In genomic region chr1:119380983-119381662, GRCh38 we compare ENCODE assay signal across 27 cellular contexts. TPM values are rescaled to one million over a fixed set of nuclear protein-coding genes. Genes with fewer than 3 reads are reported as not detected.
DNase-seq lines count a peak whose midpoint lies in the region; ATAC-seq, FAIRE-seq and TF ChIP-seq lines count a peak whose summit lies in the region.
"Had no signal": no experiment of that assay in that cellular context is flagged by ENCODE, and none has a peak within 500 bp of the region (broad histone marks: within the 10 kb centered on the region; RNA-seq: fewer than 3 reads in every experiment).

No MANE protein-coding gene starts in this region.

- ATAC-seq in HepG2 (no peak), esophagus mucosa (peak; percentile 35), left lobe of liver (peak; percentile 32)
- ATAC-seq: A549, GM23338, HCT116 had no signal

- DNase-seq in HepG2 (ENCODE audit: low spot score) (no peak), left lobe of liver (ENCODE audit: low spot score) (peak; percentile 52), vagina (ENCODE audit: extremely low spot score in 2 of 2) (peak; percentile 27 to 43), dorsolateral prefrontal cortex (no peak), NCI-H1092 treated with DMSO at 0.1 percent for 48 hours (lab: John Stamatoyannopoulos, UW) (no peak), NCI-H2227 treated with DMSO at 0.1 percent for 48 hours (lab: John Stamatoyannopoulos, UW) (no peak)
- DNase-seq: 8988T; ACHN; C1 segment of cervical spinal cord; Calu3; CD4-positive, alpha-beta memory T cell; COR-L47; DMS53; DMS79 treated with DMSO at 0.1 percent for 48 hours; GF-D8; H9 had no signal

- H3K9me3 ChIP-seq in liver (ENCODE audit: control insufficient read depth in 4 of 4, low read length in 3 of 4): no peaks in the 10 kb centered on the region
- H3K9me3 ChIP-seq in HepG2 (ENCODE audit: low read length): no peaks in the 10 kb centered on the region
- no peaks in the 10 kb centered on the region for H3K9me3 ChIP-seq in vagina
- H3K9me3 ChIP-seq: A549 had no signal

- peak overlapping the region; percentile 53 to 71 (median 64) for H3K4me3 ChIP-seq in liver (ENCODE audit: low read depth in 1 of 3, low read length in 3 of 3)
- H3K4me3 ChIP-seq in HepG2 (replicated peaks in 1 of 3; ENCODE audit: insufficient read depth in 1 of 3, low read depth in 2 of 3, low read length in 3 of 3): no peak overlapping the region
- H3K4me3 ChIP-seq in vagina: no peak overlapping the region
- no peak overlapping the region for H3K4me3 ChIP-seq in dorsolateral prefrontal cortex
- H3K4me3 ChIP-seq: A549, GM23338 had no signal

- TF ChIP-seq EP300 in HepG2 (IDR thresholded peaks at IDR 0.05; ENCODE audit: low read depth in 2 of 2, low read length in 2 of 2): no peak
- TF ChIP-seq EP300 in HepG2 (CRISPR knock-in tag; IDR thresholded peaks at IDR 0.05; ENCODE audit: borderline replicate concordance): no peak

- no peaks in the 10 kb centered on the region for H4K20me1 ChIP-seq in HepG2 (ENCODE audit: insufficient read depth, low read length)

- no peak for TF ChIP-seq RAD21 in liver (IDR thresholded peaks at IDR 0.05)
- TF ChIP-seq RAD21 in HepG2 (CRISPR knock-in tag; IDR thresholded peaks at IDR 0.05): no peak

- no peak for FAIRE-seq in HepG2 (lab: Jason Lieb, UNC)
- FAIRE-seq: A549, GM12891, GM18507 had no signal

- no peaks in the 10 kb centered on the region for H3K79me2 ChIP-seq in HepG2 (ENCODE audit: insufficient read depth, low read length)

- H3K27me3 ChIP-seq in liver (ENCODE audit: control insufficient read depth in 4 of 4, insufficient read depth in 4 of 4, low read length in 3 of 4) (no peaks in the 10 kb centered on the region), HepG2 (ENCODE audit: control insufficient read depth in 1 of 2, insufficient read depth in 2 of 2, low read length in 2 of 2) (no peaks in the 10 kb centered on the region), vagina (no peaks in the 10 kb centered on the region), dorsolateral prefrontal cortex (no peaks in the 10 kb centered on the region)

- no TSS peak for BruUV-seq in HepG2 (replicated peaks; lab: Mats Ljungman, UMichigan)

- in situ Hi-C loops in HepG2 (cut with HindIII; ENCODE audit: extremely low pct_ligation_motif_present, low pct_unique_long_range_greater_than_20kb): no loop called here

- intact Hi-C loops in HepG2 (cut with micrococcal nuclease; ENCODE audit: unreplicated experiment) (no loop called here), vagina (cut with DNase I) (no loop called here), dorsolateral prefrontal cortex (cut with DNase I) (no loop called here)

- H2AFZ ChIP-seq in HepG2 (ENCODE audit: low read length): no peak overlapping the region
- H2AFZ ChIP-seq: GM23338 had no signal

- 36% methylated on average over 5 of the region's 5 CpGs for WGBS in liver
- WGBS in HepG2 (ENCODE audit: low lambda C conversion rate): 73% methylated on average over 5 of the region's 5 CpGs

- peaks cover 10 to 94% (median 66%) of the 10 kb centered on the region in 4 donors for H3K4me1 ChIP-seq in liver (ENCODE audit: control insufficient read depth in 4 of 4, insufficient read depth in 4 of 4, low read length in 3 of 4)
- peaks cover 22% of the 10 kb centered on the region for H3K4me1 ChIP-seq in HepG2 (ENCODE audit: insufficient read depth, low read length)
- no peaks in the 10 kb centered on the region for H3K4me1 ChIP-seq in vagina
- H3K4me1 ChIP-seq: A549 had no signal

- H3K4me2 ChIP-seq in HepG2 (ENCODE audit: low read depth, low read length): no peak overlapping the region
- H3K4me2 ChIP-seq: A549, GM23338 had no signal

- POLR2A ChIA-PET in HepG2 (lab: Yijun Ruan, JAX): no interaction called here

- TF ChIP-seq CTCF in liver (IDR thresholded peaks at IDR 0.05; ENCODE audit: low read depth, low read length, missing input control) (no peak), HepG2 (CRISPR knock-in tag; IDR thresholded peaks at IDR 0.05) (no peak), vagina (IDR thresholded peaks at IDR 0.05) (no peak), dorsolateral prefrontal cortex (IDR thresholded peaks at IDR 0.05 in 54 of 56, conservative IDR thresholded peaks at IDR 0.05 in 2 of 56; ENCODE audit: low read depth in 1 of 56, partially characterized antibody in 56 of 56) (no peak)

- CTCF ChIA-PET in HepG2 (lab: Yijun Ruan, JAX; ENCODE audit: low intra/inter-chr PET ratio, low total read pairs): no interaction called here

- TF ChIP-seq POLR2A in HepG2 (IDR thresholded peaks at IDR 0.05; ENCODE audit: insufficient read depth in 1 of 2, low read depth in 2 of 2, low read length in 2 of 2): no peak
- no peak for TF ChIP-seq POLR2A in vagina (IDR thresholded peaks at IDR 0.05)

- H3K27ac ChIP-seq in liver (ENCODE audit: low read depth in 1 of 2, low read length in 2 of 2) (peak overlapping the region; percentile 44 to 69), HepG2 (ENCODE audit: extremely low read length, insufficient read depth, low read length) (no peak overlapping the region), vagina (no peak overlapping the region), dorsolateral prefrontal cortex (no peak overlapping the region)
- H3K27ac ChIP-seq: A549 had no signal

- H3K9ac ChIP-seq in liver (ENCODE audit: low read depth in 1 of 2, low read length in 2 of 2) (peak overlapping the region in 1 of 2 donors; percentile 36), HepG2 (ENCODE audit: insufficient read depth, low read depth, low read length) (no peak overlapping the region)

- H3K36me3 ChIP-seq in liver (ENCODE audit: control insufficient read depth in 4 of 4, insufficient read depth in 3 of 4, low read depth in 1 of 4, low read length in 3 of 4) (peaks cover 0 to 25% (median 16%) of the 10 kb centered on the region in 4 donors), HepG2 (replicated peaks in 1 of 2; ENCODE audit: control insufficient read depth in 1 of 2, insufficient read depth in 2 of 2, low read length in 2 of 2) (no peaks in the 10 kb centered on the region), vagina (no peaks in the 10 kb centered on the region)

RNA-seq across cellular contexts. Expression of gene HAO2, which starts 12.5 kb away (rescaled TPM):
- total RNA-seq in liver (100 to 1,000 TPM in 1 of 2 donors, 1 to 10 TPM in 1; 8.2 to 377 TPM), HepG2 (2016; rRNA removed; fragmentation: Illumina TruSeq; extraction: Trizol) (0.09 TPM in 1 of 2 replicates, not detected in the other), esophagus mucosa (not detected), left lobe of liver (206 TPM), vagina (not detected), dorsolateral prefrontal cortex (under 1 TPM in 6 of 120 experiments, not detected in 114; 0.32 to 0.90 (median 0.62) TPM)
- polyA plus RNA-seq in liver (100 to 1,000 TPM in 1 of 2 donors, 10 to 100 TPM in 1; 64.1 to 236 TPM), HepG2 (2011; rRNA removed) (0.05 and 0.08 TPM in 2 replicates)
- not detected in 2 replicates for total RNA-seq in HepG2 (2016; cell fraction: cytosol; rRNA removed; fragmentation: Illumina TruSeq; extraction: Trizol; ENCODE audit: low read depth)
- total RNA-seq in HepG2 (2016; cell fraction: insoluble cytoplasmic fraction; rRNA removed; fragmentation: Illumina TruSeq; extraction: Trizol): 0.15 TPM in 1 of 2 replicates, not detected in the other
- 0.28 TPM in 1 of 2 replicates, not detected in the other for total RNA-seq in HepG2 (2016; cell fraction: membrane; rRNA removed; fragmentation: Illumina TruSeq; extraction: Trizol)
- 0.34 and 0.40 TPM in 2 replicates for total RNA-seq in HepG2 (2016; cell fraction: nucleus; rRNA removed; fragmentation: Illumina TruSeq; extraction: Trizol)
- 0.03 and 0.08 TPM in 2 replicates for polyA plus RNA-seq in HepG2 (2011; cell fraction: cytosol; rRNA removed)
- 0.90 and 0.96 TPM in 2 replicates for polyA plus RNA-seq in HepG2 (2011; cell fraction: nucleus; rRNA removed)
- 0.19 and 0.42 TPM in 2 replicates for polyA plus RNA-seq in HepG2 (2012)
- not detected in 2 replicates for polyA plus RNA-seq in HepG2 (2016; cell fraction: cytosol; fragmentation: Illumina TruSeq; extraction: Trizol; ENCODE audit: low read depth)
- not detected in 2 replicates for polyA plus RNA-seq in HepG2 (2016; cell fraction: insoluble cytoplasmic fraction; fragmentation: Illumina TruSeq; extraction: Trizol; ENCODE audit: low read depth)
- polyA plus RNA-seq in HepG2 (2016; cell fraction: membrane; fragmentation: Illumina TruSeq; extraction: Trizol; ENCODE audit: low read depth): not detected in 2 replicates
- 0.27 TPM in 1 of 2 replicates, not detected in the other for polyA plus RNA-seq in HepG2 (2016; cell fraction: nucleus; fragmentation: Illumina TruSeq; extraction: Trizol; ENCODE audit: insufficient read depth, low read depth)
- 0.48 TPM in 1 of 2 replicates, not detected in the other for polyA minus RNA-seq in HepG2 (2011; rRNA and poly(A)+ RNA removed; ENCODE audit: low replicate concordance)
- polyA minus RNA-seq in HepG2 (2011; cell fraction: cytosol; rRNA and poly(A)+ RNA removed): not detected in 2 replicates
- 0.87 and 0.90 TPM in 2 replicates for polyA minus RNA-seq in HepG2 (2011; cell fraction: nucleus; rRNA and poly(A)+ RNA removed)
- total RNA-seq: Calu3; CD4-positive, alpha-beta memory T cell; Daoy; G401; GM23338; H4 had no signal
- polyA plus RNA-seq: BJ; CD4-positive, alpha-beta memory T cell; GM23338 had no signal

RNA-seq across cellular contexts. Expression of gene HSD3B2, which starts 33.8 kb away (rescaled TPM):
- total RNA-seq in liver: under 1 TPM in 1 of 2 donors, not detected in 1; 0.25 TPM
- under 1 TPM; 0.14 to 0.18 TPM for polyA plus RNA-seq in liver
- not detected in 2 replicates for total RNA-seq in HepG2 (2016; rRNA removed; fragmentation: Illumina TruSeq; extraction: Trizol)
- not detected in 2 replicates for total RNA-seq in HepG2 (2016; cell fraction: cytosol; rRNA removed; fragmentation: Illumina TruSeq; extraction: Trizol; ENCODE audit: low read depth)
- not detected in 2 replicates for total RNA-seq in HepG2 (2016; cell fraction: insoluble cytoplasmic fraction; rRNA removed; fragmentation: Illumina TruSeq; extraction: Trizol)
- total RNA-seq in HepG2 (2016; cell fraction: membrane; rRNA removed; fragmentation: Illumina TruSeq; extraction: Trizol): not detected in 2 replicates
- total RNA-seq in HepG2 (2016; cell fraction: nucleus; rRNA removed; fragmentation: Illumina TruSeq; extraction: Trizol): not detected in 2 replicates
- polyA plus RNA-seq in HepG2 (2011; rRNA removed): 0.04 and 0.20 TPM in 2 replicates
- not detected in 2 replicates for polyA plus RNA-seq in HepG2 (2011; cell fraction: cytosol; rRNA removed)
- 0.23 TPM in 1 of 2 replicates, not detected in the other for polyA plus RNA-seq in HepG2 (2011; cell fraction: nucleus; rRNA removed)
- not detected in 2 replicates for polyA plus RNA-seq in HepG2 (2012)
- not detected in 2 replicates for polyA plus RNA-seq in HepG2 (2016; cell fraction: cytosol; fragmentation: Illumina TruSeq; extraction: Trizol; ENCODE audit: low read depth)
- not detected in 2 replicates for polyA plus RNA-seq in HepG2 (2016; cell fraction: insoluble cytoplasmic fraction; fragmentation: Illumina TruSeq; extraction: Trizol; ENCODE audit: low read depth)
- polyA plus RNA-seq in HepG2 (2016; cell fraction: membrane; fragmentation: Illumina TruSeq; extraction: Trizol; ENCODE audit: low read depth): not detected in 2 replicates
- not detected in 2 replicates for polyA plus RNA-seq in HepG2 (2016; cell fraction: nucleus; fragmentation: Illumina TruSeq; extraction: Trizol; ENCODE audit: insufficient read depth, low read depth)
- polyA minus RNA-seq in HepG2 (2011; rRNA and poly(A)+ RNA removed; ENCODE audit: low replicate concordance): not detected in 2 replicates
- not detected in 2 replicates for polyA minus RNA-seq in HepG2 (2011; cell fraction: cytosol; rRNA and poly(A)+ RNA removed)
- 0.39 TPM in 1 of 2 replicates, not detected in the other for polyA minus RNA-seq in HepG2 (2011; cell fraction: nucleus; rRNA and poly(A)+ RNA removed)
- 0.32 TPM for total RNA-seq in esophagus mucosa
- 0.83 TPM for total RNA-seq in left lobe of liver
- 10.1 TPM for total RNA-seq in vagina
- total RNA-seq in dorsolateral prefrontal cortex: under 1 TPM in 1 of 120 experiments, not detected in 119; 0.36 TPM
- total RNA-seq: Calu3; CD4-positive, alpha-beta memory T cell; Daoy; G401; GM23338; H4; H9 had no signal
- polyA plus RNA-seq: A549; BJ; CD4-positive, alpha-beta memory T cell; GM23338 had no signal

Comparison
In these comparisons a context has a peak if more than half of its experiments do, and no peak if none do; other contexts are left out.
1. H3K27ac ChIP-seq: peak in liver (2 of 2); none in HepG2 (single experiment), vagina (single experiment) and dorsolateral prefrontal cortex (0 of 59).
2. H3K4me3 ChIP-seq: peak in liver (3 of 3); none in HepG2 (0 of 3), vagina (0 of 2) and dorsolateral prefrontal cortex (0 of 59).
3. DNase-seq: peak in left lobe of liver (single experiment) and vagina (2 of 2); none in HepG2 (single experiment), dorsolateral prefrontal cortex (0 of 10), NCI-H1092 treated with DMSO at 0.1 percent for 48 hours (single experiment) and NCI-H2227 treated with DMSO at 0.1 percent for 48 hours (single experiment).